Comparison of ENCODE assay signal across 8 cellular contexts in the genomic region with DNA sequence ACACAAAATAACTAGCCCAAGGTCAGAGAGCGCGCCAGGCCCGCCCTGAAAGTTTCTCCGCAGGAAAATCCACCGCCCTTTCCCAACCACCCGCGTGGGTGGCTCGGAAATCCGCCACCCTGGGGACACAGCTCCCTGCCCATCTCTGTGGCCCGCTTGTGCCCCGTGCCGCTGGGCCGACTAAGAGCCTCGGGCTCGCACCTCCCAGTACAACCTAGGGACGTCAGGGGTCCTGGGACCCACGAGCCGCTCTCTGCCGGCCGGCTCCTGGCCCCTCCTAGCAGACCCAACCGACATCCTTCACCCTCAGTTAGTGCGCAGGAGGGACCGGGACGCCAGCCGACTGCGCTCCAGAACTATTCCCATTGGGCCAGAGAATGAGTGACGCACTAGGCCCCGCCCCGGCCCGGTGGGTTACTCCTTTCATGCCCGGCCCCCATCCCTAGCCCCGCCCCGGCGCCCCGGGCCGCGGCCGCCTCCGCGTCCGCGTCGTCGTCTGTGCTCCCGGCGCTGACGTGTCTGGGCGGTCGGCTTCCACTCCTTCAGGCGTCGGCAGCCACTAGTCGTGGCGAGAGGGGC. TPM values are rescaled to one million over a fixed set of nuclear protein-coding genes. Genes with fewer than 3 reads are reported as not detected.
DNase-seq lines count a peak whose midpoint lies in the region; ATAC-seq and TF ChIP-seq lines count a peak whose summit lies in the region.

No MANE protein-coding gene starts in this region.

- H3K4me3 Mint-ChIP-seq in activated T-helper 17 cell treated with anti-CD3 and anti-CD28 coated beads, Interleukin-2, amount 50 U/mL, for 72 hours = peak overlapping the region; percentile 95
- peak overlapping the region; percentile 94 for H3K4me3 Mint-ChIP-seq in natural killer cell

- peaks cover 14% of the 10 kb centered on the region for H3K4me1 Mint-ChIP-seq in activated T-helper 17 cell treated with anti-CD3 and anti-CD28 coated beads, Interleukin-2, amount 50 U/mL, for 72 hours
- H3K4me1 Mint-ChIP-seq in natural killer cell = peaks cover 45 to 48% of the 10 kb centered on the region in 2 donors

- no peaks in the 10 kb centered on the region for H3K9me3 Mint-ChIP-seq in activated T-helper 17 cell treated with anti-CD3 and anti-CD28 coated beads, Interleukin-2, amount 50 U/mL, for 72 hours
- no peaks in the 10 kb centered on the region for H3K9me3 Mint-ChIP-seq in natural killer cell

- no peak for TF ChIP-seq CTCF in fibroblast of mammary gland (conservative IDR thresholded peaks at IDR 0.05; ENCODE audit: control insufficient read depth, insufficient read depth, low read depth, low read length)
- no peak for TF ChIP-seq CTCF in natural killer cell (IDR thresholded peaks at IDR 0.05)

- H3K4me3 ChIP-seq in fibroblast of mammary gland (ENCODE audit: control insufficient read depth, low read depth, low read length) = peak overlapping the region; percentile 95

- no peaks in the 10 kb centered on the region for H3K27me3 Mint-ChIP-seq in activated T-helper 17 cell treated with anti-CD3 and anti-CD28 coated beads, Interleukin-2, amount 50 U/mL, for 72 hours
- no peaks in the 10 kb centered on the region for H3K27me3 Mint-ChIP-seq in natural killer cell (ENCODE audit: low read depth in 2 of 2)

- intact Hi-C loops in natural killer cell (cut with micrococcal nuclease) = loop anchor here (1.0 to 5.0 kb wide), 3 partner anchors 13 to 149 kb away; a partner anchor contains a TSS

- peak; percentile 97 for ATAC-seq in activated T-helper 17 cell treated with anti-CD3 and anti-CD28 coated beads, Interleukin-2, amount 50 U/mL, for 72 hours (replicated peaks)
- ATAC-seq in natural killer cell = peak; percentile 90 to 97 (median 90)

- peaks cover 13% of the 10 kb centered on the region for H3K36me3 Mint-ChIP-seq in activated T-helper 17 cell treated with anti-CD3 and anti-CD28 coated beads, Interleukin-2, amount 50 U/mL, for 72 hours (ENCODE audit: low read depth)
- H3K36me3 Mint-ChIP-seq in natural killer cell = no peaks in the 10 kb centered on the region

- DNase-seq in EH (ENCODE audit: low read depth) (peak; percentile 98), GOT3 (lab: John Stamatoyannopoulos, UW) (peak; percentile 96), LHCN-M2 (ENCODE audit: low read depth) (peak; percentile 97), RPMI7951 (ENCODE audit: low read depth) (peak; percentile 96), fibroblast of mammary gland (ENCODE audit: low read depth) (peak; percentile 95), natural killer cell (peak; percentile 99)
- peak; percentile 95 to 97 (median 96) for DNase-seq in stimulated activated naive CD4-positive, alpha-beta T cell (lab: John Stamatoyannopoulos, UW)

- peak overlapping the region; percentile 93 for H3K27ac Mint-ChIP-seq in activated T-helper 17 cell treated with anti-CD3 and anti-CD28 coated beads, Interleukin-2, amount 50 U/mL, for 72 hours
- peak overlapping the region; percentile 97 to 98 for H3K27ac Mint-ChIP-seq in natural killer cell

RNA-seq across cellular contexts. Expression of a gene that starts 0.4 kb away (rescaled TPM):
- total RNA-seq in LHCN-M2 (2014; rRNA removed) = 122 and 153 TPM in 2 replicates
- polyA plus RNA-seq in LHCN-M2 (2012) = 94.0 TPM
- total RNA-seq in RPMI7951 (2014; rRNA removed; shearing (Covaris generic)) = 74.6 and 79.7 TPM in 2 replicates
- total RNA-seq in activated T-helper 17 cell treated with anti-CD3 and anti-CD28 coated beads, Interleukin-2, amount 50 U/mL, for 72 hours = 10 to 100 TPM; 21.5 to 34.8 TPM
- total RNA-seq in natural killer cell = 100 to 1,000 TPM in 1 of 3 donors, 10 to 100 TPM in 2; 69.2 to 109 (median 74.2) TPM

Comparison
In these comparisons a context has a peak if more than half of its experiments do, and no peak if none do; other contexts are left out.
1. Peak in every context shown above with its lines: DNase-seq, ATAC-seq and H3K4me3 ChIP-seq.